13 cellular contexts compared by ENCODE assay signal in genomic region chr11:71183878-71184277, GRCh38.
"Had no signal": no experiment of that assay in that cellular context is flagged by ENCODE, and none has a peak within 500 bp of the region (broad histone marks: within the 10 kb centered on the region; RNA-seq: fewer than 3 reads in every experiment).

No MANE protein-coding gene starts in this region.

- H3K27ac ChIP-seq: cardiac muscle cell, colonic mucosa, foreskin keratinocyte, psoas muscle had no signal

- H3K36me3 ChIP-seq: cardiac muscle cell, colonic mucosa had no signal

- H3K27me3 ChIP-seq: cardiac muscle cell, colonic mucosa, foreskin keratinocyte had no signal

- H3K4me3 ChIP-seq: cardiac muscle cell, colonic mucosa, psoas muscle had no signal

- H3K9me3 ChIP-seq: colonic mucosa, psoas muscle had no signal

- H3K4me1 ChIP-seq: colonic mucosa, foreskin keratinocyte, psoas muscle had no signal

- ATAC-seq: activated T-helper 17 cell treated with anti-CD3 and anti-CD28 coated beads, Interleukin-2, amount 50 U/mL, for 72 hours; foreskin keratinocyte; naive thymus-derived CD4-positive, alpha-beta T cell; psoas muscle; stimulated activated naive CD8-positive, alpha-beta T cell treated with anti-CD3 and anti-CD28 coated beads, Interleukin-15, Interleukin-2, amounts not matched to agents 100 U/mL and 50 U/mL, for 24 hours had no signal

- DNase-seq: activated CD4-positive, alpha-beta T cell treated with anti-CD3 and anti-CD28 coated beads, Interleukin-2, amount 10 ng/mL, durations not matched to agents 24 days and 14 days; activated CD8-positive, alpha-beta memory T cell treated with anti-CD3 and anti-CD28 coated beads for 24 hours; activated naive CD4-positive, alpha-beta T cell treated with anti-CD3 and anti-CD28 coated beads, Interleukin-2, amount 10 ng/mL, durations not matched to agents 7 days and 5 days; activated T-cell treated with anti-CD3 and anti-CD28 coated beads for 4 hours; colonic mucosa; foreskin keratinocyte; naive thymus-derived CD4-positive, alpha-beta T cell; occipital lobe; psoas muscle; stimulated activated CD4-positive, alpha-beta T cell treated with anti-CD3 and anti-CD28 coated beads, Interleukin-2, amount 100 ng/mL, for 48 hours; stimulated activated naive CD8-positive, alpha-beta T cell treated with anti-CD3 and anti-CD28 coated beads, Interleukin-15, Interleukin-2, amounts not matched to agents 100 U/mL and 50 U/mL, for 24 hours had no signal
